Comparison of ENCODE assay signal across 22 cellular contexts in genomic region chr12:96862326-96862725, GRCh38. TPM values are rescaled to one million over a fixed set of nuclear protein-coding genes. Genes with fewer than 3 reads are reported as not detected.
DNase-seq lines count a peak whose midpoint lies in the region; ATAC-seq, FAIRE-seq and TF ChIP-seq lines count a peak whose summit lies in the region.
"Had no signal": no experiment of that assay in that cellular context is flagged by ENCODE, and none has a peak within 500 bp of the region (broad histone marks: within the 10 kb centered on the region; RNA-seq: fewer than 3 reads in every experiment).

No MANE protein-coding gene starts in this region.

- H3K4me3 Mint-ChIP-seq in Caco-2 (ENCODE audit: unreplicated experiment): peak overlapping the region; percentile 4
- no peak overlapping the region for H3K4me3 Mint-ChIP-seq in GM23338

- H3K9me3 ChIP-seq in Caco-2 (no peaks in the 10 kb centered on the region; the same call in 1 of the 2 replicates), mesodermal cell (ENCODE audit: control insufficient read depth, low read length) (no peaks in the 10 kb centered on the region), thyroid gland (no peaks in the 10 kb centered on the region)
- H3K9me3 ChIP-seq: BE2C, HAP-1, Peyer's patch had no signal

- no peak overlapping the region; the same call in 1 of the 2 replicates for H2AFZ ChIP-seq in GM23338

- no peak overlapping the region for H3K4me3 ChIP-seq in Caco-2 (ENCODE audit: low read depth, low read length)
- no peak overlapping the region for H3K4me3 ChIP-seq in GM23338
- no peak overlapping the region for H3K4me3 ChIP-seq in mesodermal cell (ENCODE audit: extremely low read depth, insufficient read depth, low read length, poor library complexity, severe bottlenecking)
- no peak overlapping the region for H3K4me3 ChIP-seq in thyroid gland (replicated peaks in 1 of 3)
- H3K4me3 ChIP-seq: HAP-1, Peyer's patch had no signal

- H3K4me1 ChIP-seq in Caco-2: peaks cover 24% of the 10 kb centered on the region
- peaks cover 10% of the 10 kb centered on the region; the same call in 1 of the 2 replicates for H3K4me1 ChIP-seq in GM23338 (ENCODE audit: insufficient read depth)
- H3K4me1 ChIP-seq in mesodermal cell (ENCODE audit: control insufficient read depth, insufficient read depth, low read length, poor library complexity, severe bottlenecking): peaks cover 20% of the 10 kb centered on the region
- no peaks in the 10 kb centered on the region for H3K4me1 ChIP-seq in thyroid gland
- H3K4me1 ChIP-seq: BE2C, HAP-1, Peyer's patch had no signal

- no peaks in the 10 kb centered on the region for H3K27me3 ChIP-seq in Caco-2 (replicated peaks; ENCODE audit: control insufficient read depth, insufficient read depth, low read length)
- no peaks in the 10 kb centered on the region for H3K27me3 ChIP-seq in GM23338 (ENCODE audit: insufficient read depth)
- no peaks in the 10 kb centered on the region for H3K27me3 ChIP-seq in thyroid gland
- H3K27me3 ChIP-seq: BE2C, Peyer's patch had no signal

- POLR2A ChIA-PET in Caco-2 (lab: Charles Lee): no interaction called here

- FAIRE-seq in urothelium cell line (lab: Jason Lieb, UNC): no peak

- CTCF ChIA-PET in Caco-2 (lab: Charles Lee): no interaction called here

- no peak overlapping the region for H3K27ac ChIP-seq in GM23338 (ENCODE audit: low read depth)
- H3K27ac ChIP-seq in mesodermal cell (ENCODE audit: low read depth, low read length, severe bottlenecking): peak overlapping the region; percentile 75
- H3K27ac ChIP-seq in thyroid gland: no peak overlapping the region
- H3K27ac ChIP-seq: KMS-11, Peyer's patch had no signal

- H3K79me2 ChIP-seq in GM23338 (replicated peaks; ENCODE audit: insufficient read depth): no peaks in the 10 kb centered on the region

- no peak for ATAC-seq in GM23338

- H3K9me2 ChIP-seq in GM23338 (ENCODE audit: insufficient read depth): peaks cover 7% of the 10 kb centered on the region

- H3K27me3 Mint-ChIP-seq in Caco-2 (ENCODE audit: insufficient read depth, unreplicated experiment) (no peaks in the 10 kb centered on the region), GM23338 (ENCODE audit: insufficient read depth, low read depth, poor library complexity) (no peaks in the 10 kb centered on the region)

- H3K27ac Mint-ChIP-seq in Caco-2 (ENCODE audit: unreplicated experiment) (peak overlapping the region; percentile 55), GM23338 (0 out of 2 replicates have a peak overlapping the region, but pooled peaks have one; percentile 5)

- TF ChIP-seq POLR2A in thyroid gland (IDR thresholded peaks at IDR 0.05): no peak

- H3K9me3 Mint-ChIP-seq in Caco-2 (ENCODE audit: unreplicated experiment) (peaks cover 26% of the 10 kb centered on the region), GM23338 (peaks cover 6% of the 10 kb centered on the region; the same call in 2 of the 3 replicates)

- H3K4me1 Mint-ChIP-seq in Caco-2 (ENCODE audit: low read depth, unreplicated experiment): peaks cover 24% of the 10 kb centered on the region
- H3K4me1 Mint-ChIP-seq in GM23338: peaks cover 8% of the 10 kb centered on the region; the same call in 2 of the 3 replicates

- H4K20me1 ChIP-seq in GM23338 (replicated peaks; ENCODE audit: insufficient read depth): no peaks in the 10 kb centered on the region

- no peak overlapping the region for H3K4me2 ChIP-seq in GM23338
- H3K4me2 ChIP-seq: KMS-11 had no signal

- no peak for TF ChIP-seq CTCF in Caco-2 (IDR thresholded peaks at IDR 0.05; ENCODE audit: insufficient read depth in 1 of 2, low read depth in 1 of 2, low read length in 1 of 2, severe bottlenecking in 1 of 2, unreplicated experiment in 1 of 2)
- TF ChIP-seq CTCF in GM23338 (conservative IDR thresholded peaks at IDR 0.05; ENCODE audit: low read depth in 2 of 2): no peak
- no peak for TF ChIP-seq CTCF in thyroid gland (IDR thresholded peaks at IDR 0.05)

- DNase-seq in Caco-2 (peak; percentile 42 to 48), GM23338 (ENCODE audit: low spot score) (peak; percentile 11), SW480 (ENCODE audit: low spot score) (peak; percentile 2), thyroid gland (no peak), urothelium cell line (ENCODE audit: low spot score) (no peak), NCI-H1105 treated with DMSO at 0.1 percent for 48 hours (lab: John Stamatoyannopoulos, UW) (no peak), medulla oblongata (ENCODE audit: extremely low spot score) (no peak)
- DNase-seq: BE2C, DMS 273 treated with DMSO at 0.1 percent for 48 hours, DND-41, GDM1, IMR-90, MV-4-11, NCI-H1694 treated with DMSO at 0.1 percent for 48 hours, NCI-H2081 treated with DMSO at 0.1 percent for 48 hours, NCI-H2171 treated with DMSO at 0.1 percent for 48 hours, NCI-H524 treated with DMSO at 0.1 percent for 48 hours, NCI-H82, Peyer's patch had no signal

- peaks cover 9% of the 10 kb centered on the region for H3K36me3 Mint-ChIP-seq in Caco-2 (ENCODE audit: insufficient read depth, unreplicated experiment)
- H3K36me3 Mint-ChIP-seq in GM23338 (ENCODE audit: low read depth): peaks cover 3% of the 10 kb centered on the region; the same call in 2 of the 3 replicates

- H3F3A ChIP-seq in GM23338 (replicated peaks; ENCODE audit: low read depth): no peaks in the 10 kb centered on the region

- no TSS peak for BruUV-seq in Caco-2 (replicated peaks; lab: Mats Ljungman, UMichigan)

- WGBS in mesodermal cell (ENCODE audit: insufficient coverage in 2 of 2), 2 experiments: 67% methylated on average over 1 of the region's 1 CpG; no CpG with 5 or more reads in 1 of the 2 experiments
- 89 to 92% methylated on average over 1 of the region's 1 CpG for WGBS in thyroid gland, 2 donors

- intact Hi-C loops in Caco-2 (cut with micrococcal nuclease; ENCODE audit: unreplicated experiment) (loop anchor here (1.0 to 5.0 kb wide), 2 partner anchors 45 to 50 kb away; partner anchors contain the start of gene NEDD1), thyroid gland (cut with DNase I) (no loop called here)

- no peaks in the 10 kb centered on the region for H3K36me3 ChIP-seq in Caco-2 (ENCODE audit: control insufficient read depth, insufficient read depth, low read length)
- H3K36me3 ChIP-seq in GM23338 (ENCODE audit: insufficient read depth): no peaks in the 10 kb centered on the region
- H3K36me3 ChIP-seq in mesodermal cell (ENCODE audit: control insufficient read depth, insufficient read depth, low read length): no peaks in the 10 kb centered on the region
- no peaks in the 10 kb centered on the region for H3K36me3 ChIP-seq in thyroid gland
- H3K36me3 ChIP-seq: BE2C, HAP-1, Peyer's patch had no signal

TF ChIP-seq in GM23338, 12 proteins besides CTCF, POLR2A, EP300 and RAD21 (continues in another document):
- TF ChIP-seq JUNB (IDR thresholded peaks at IDR 0.05; ENCODE audit: unreplicated experiment) (no peak), POLR2AphosphoS5 (IDR thresholded peaks at IDR 0.05; ENCODE audit: low read depth) (no peak), REST (IDR thresholded peaks at IDR 0.05; ENCODE audit: unreplicated experiment) (no peak), NANOG (IDR thresholded peaks at IDR 0.05; ENCODE audit: borderline replicate concordance) (no peak), ZNF114 (CRISPR knock-in tag; IDR thresholded peaks at IDR 0.05) (no peak), STAT1 (IDR thresholded peaks at IDR 0.05; ENCODE audit: unreplicated experiment) (no peak)

RNA-seq across cellular contexts. Expression of gene NEDD1, which starts 44.7 kb away (rescaled TPM):
- total RNA-seq in Caco-2 (2022) (21.9 and 23.1 TPM in 2 replicates), thyroid gland (10 to 100 TPM; 17.2 to 27.7 (median 18.3) TPM)
- 35.8 and 67.0 TPM in 2 replicates for total RNA-seq in GM23338 (2014; rRNA removed; shearing (Covaris generic))
- 11.7 and 16.0 TPM in 2 replicates for polyA plus RNA-seq in GM23338 (2016; fragmentation: Nextera tagmentation; extraction: Ambion mirVana)
- polyA plus RNA-seq in mesodermal cell (2013, experiment 1 of 2): 29.8 TPM
- 30.0 TPM for polyA plus RNA-seq in mesodermal cell (2013, experiment 2 of 2)

Comparison
In these comparisons a context has a peak if more than half of its experiments do, and no peak if none do; other contexts are left out.
1. DNase-seq: peak in Caco-2 (2 of 2), GM23338 (single experiment) and SW480 (single experiment); none in thyroid gland (0 of 2), urothelium cell line (single experiment), NCI-H1105 treated with DMSO at 0.1 percent for 48 hours (single experiment) and medulla oblongata (single experiment).